21 cellular contexts compared by ENCODE assay signal in genomic region chr20:34706912-34707784, GRCh38. TPM values are rescaled to one million over a fixed set of nuclear protein-coding genes. Genes with fewer than 3 reads are reported as not detected.
DNase-seq lines count a peak whose midpoint lies in the region; ATAC-seq and TF ChIP-seq lines count a peak whose summit lies in the region.
"Had no signal": no experiment of that assay in that cellular context is flagged by ENCODE, and none has a peak within 500 bp of the region (broad histone marks: within the 10 kb centered on the region; RNA-seq: fewer than 3 reads in every experiment).

No MANE protein-coding gene starts in this region.

- no peaks in the 10 kb centered on the region for H3K9me3 Mint-ChIP-seq in T-helper 1 cell treated with Interleukin-12 subunit alpha and Interleukin-12 subunit beta and Interleukin-4 antibody, amounts not matched to agents 30 μg/mL and 1 μg/mL, for 36 hours
- H3K9me3 Mint-ChIP-seq in naive B cell: no peaks in the 10 kb centered on the region
- H3K9me3 Mint-ChIP-seq: activated CD4-positive, alpha-beta T cell treated with anti-CD3 and anti-CD28 coated beads, Interleukin-2, amount 10 ng/mL, durations not matched to agents 7 days and 5 days; neural progenitor cell had no signal

- DNase-seq in T-helper 1 cell: no peak
- no peak for DNase-seq in colonic mucosa
- DNase-seq in naive B cell: no peak
- no peak for DNase-seq in germinal center (ENCODE audit: low spot score)
- no peak for DNase-seq in NCI-H510A treated with DMSO at 0.1 percent for 48 hours (lab: John Stamatoyannopoulos, UW)
- DNase-seq: 8988T; activated CD4-positive, alpha-beta T cell treated with anti-CD3 and anti-CD28 coated beads, Interleukin-2, amount 10 ng/mL, durations not matched to agents 7 days and 5 days; activated CD8-positive, alpha-beta memory T cell treated with anti-CD3 and anti-CD28 coated beads, Interleukin-2, amount 50 U/mL, for 48 hours; activated gamma-delta T cell; BE2C; erythroblast; Kasumi-1; NCI-H1048; NCI-H2029; NCI-H510A; SHP77; trophoblast cell had no signal

- peaks cover 23% of the 10 kb centered on the region for H3K27me3 Mint-ChIP-seq in T-helper 1 cell treated with Interleukin-12 subunit alpha and Interleukin-12 subunit beta and Interleukin-4 antibody, amounts not matched to agents 30 μg/mL and 1 μg/mL, for 36 hours (ENCODE audit: low read depth)
- peaks cover under 1 to 2% (median 2%) of the 10 kb centered on the region in 3 donors for H3K27me3 Mint-ChIP-seq in naive B cell

- H3K4me3 ChIP-seq in colonic mucosa (no peak overlapping the region), subcutaneous abdominal adipose tissue (ENCODE audit: low read depth in 1 of 5, low read length in 5 of 5) (no peak overlapping the region)
- H3K4me3 ChIP-seq: neural progenitor cell had no signal

- H3K27me3 ChIP-seq in colonic mucosa (no peaks in the 10 kb centered on the region), subcutaneous abdominal adipose tissue (ENCODE audit: control insufficient read depth in 5 of 5, insufficient read depth in 4 of 5, low read length in 5 of 5) (no peaks in the 10 kb centered on the region)
- H3K27me3 ChIP-seq: BE2C had no signal

- H3K9ac ChIP-seq in colonic mucosa (ENCODE audit: low read depth in 2 of 2, low read length in 2 of 2) (peak overlapping the region; percentile 3 to 98), subcutaneous abdominal adipose tissue (ENCODE audit: low read length in 5 of 5) (no peak overlapping the region)
- H3K9ac ChIP-seq: neural progenitor cell had no signal

- no peak overlapping the region for H3K4me3 Mint-ChIP-seq in T-helper 1 cell treated with Interleukin-12 subunit alpha and Interleukin-12 subunit beta and Interleukin-4 antibody, amounts not matched to agents 30 μg/mL and 1 μg/mL, for 36 hours
- peak overlapping the region in 4 of 8 donors; percentile 35 to 95 (median 66) for H3K4me3 Mint-ChIP-seq in naive B cell

- H3K4me1 ChIP-seq in colonic mucosa (peaks cover 6% of the 10 kb centered on the region), subcutaneous abdominal adipose tissue (ENCODE audit: control insufficient read depth in 5 of 5, insufficient read depth in 5 of 5, low read length in 5 of 5) (peaks cover 7 to 48% (median 42%) of the 10 kb centered on the region in 5 donors)
- H3K4me1 ChIP-seq: neural progenitor cell had no signal

- H3K9me3 ChIP-seq in colonic mucosa: no peaks in the 10 kb centered on the region
- no peaks in the 10 kb centered on the region for H3K9me3 ChIP-seq in subcutaneous abdominal adipose tissue (ENCODE audit: control insufficient read depth in 5 of 5, low read length in 5 of 5)
- H3K9me3 ChIP-seq: BE2C had no signal

- H3K27ac ChIP-seq in colonic mucosa (no peak overlapping the region), subcutaneous abdominal adipose tissue (ENCODE audit: low read depth, low read length) (peak overlapping the region; percentile 90)
- H3K27ac ChIP-seq: neural progenitor cell had no signal

- ATAC-seq in naive B cell (ENCODE audit: low read depth in 2 of 2) (no peak), GM21360 (IDR thresholded peaks at IDR 0.05; ENCODE audit: unreplicated experiment) (no peak)

- peaks cover 40% of the 10 kb centered on the region for H3K4me1 Mint-ChIP-seq in T-helper 1 cell treated with Interleukin-12 subunit alpha and Interleukin-12 subunit beta and Interleukin-4 antibody, amounts not matched to agents 30 μg/mL and 1 μg/mL, for 36 hours (ENCODE audit: low read depth)
- peaks cover 34 to 40% (median 34%) of the 10 kb centered on the region in 3 donors for H3K4me1 Mint-ChIP-seq in naive B cell

- peak overlapping the region; percentile 1 for H3K27ac Mint-ChIP-seq in T-helper 1 cell treated with Interleukin-12 subunit alpha and Interleukin-12 subunit beta and Interleukin-4 antibody, amounts not matched to agents 30 μg/mL and 1 μg/mL, for 36 hours
- H3K27ac Mint-ChIP-seq in naive B cell: peak overlapping the region in 5 of 6 donors; percentile 53 to 99 (median 81)
- H3K27ac Mint-ChIP-seq: neural progenitor cell had no signal

- intact Hi-C loops in colonic mucosa (cut with DNase I): loop anchor here (5.0 kb wide), 1 partner anchor 125 kb away; no protein-coding TSS in a partner anchor

- H3K36me3 ChIP-seq in colonic mucosa: no peaks in the 10 kb centered on the region
- H3K36me3 ChIP-seq in subcutaneous abdominal adipose tissue (ENCODE audit: control insufficient read depth in 5 of 5, insufficient read depth in 5 of 5, low read length in 5 of 5): peaks cover 0 to 9% (median 2%) of the 10 kb centered on the region in 5 donors
- H3K36me3 ChIP-seq: BE2C, neural progenitor cell had no signal

- TF ChIP-seq CTCF in colonic mucosa (IDR thresholded peaks at IDR 0.05): no peak

- peaks cover 3% of the 10 kb centered on the region for H3K36me3 Mint-ChIP-seq in T-helper 1 cell treated with Interleukin-12 subunit alpha and Interleukin-12 subunit beta and Interleukin-4 antibody, amounts not matched to agents 30 μg/mL and 1 μg/mL, for 36 hours (ENCODE audit: low read depth)
- H3K36me3 Mint-ChIP-seq in naive B cell: no peaks in the 10 kb centered on the region
- H3K36me3 Mint-ChIP-seq: neural progenitor cell had no signal

RNA-seq across cellular contexts. Expression of gene TP53INP2, which starts 3.0 kb away (rescaled TPM):
- total RNA-seq in colonic mucosa: 10 to 100 TPM; 38.1 to 60.9 TPM
- 1 to 10 TPM in 4 of 6 donors, under 1 TPM in 2; 0.57 to 1.7 (median 1.2) TPM for polyA plus RNA-seq in naive B cell (ENCODE audit: low read depth in 6 of 6)

RNA-seq across cellular contexts. Expression of gene PIGU, which starts 30.3 kb away (rescaled TPM):
- total RNA-seq in colonic mucosa: 10 to 100 TPM; 22.3 to 32.6 TPM
- polyA plus RNA-seq in naive B cell (ENCODE audit: low read depth in 6 of 6): 10 to 100 TPM; 14.4 to 24.3 (median 22.5) TPM

Comparison
In these comparisons a context has a peak if more than half of its experiments do, and no peak if none do; other contexts are left out.
1. H3K9ac ChIP-seq: peak in colonic mucosa (2 of 2); none in subcutaneous abdominal adipose tissue (0 of 5).